10 cellular contexts compared by ENCODE assay signal in genomic region chr12:128989287-128989686, GRCh38.
"Had no signal": no experiment of that assay in that cellular context is flagged by ENCODE, and none has a peak within 500 bp of the region (broad histone marks: within the 10 kb centered on the region; RNA-seq: fewer than 3 reads in every experiment).

No MANE protein-coding gene starts in this region.

- H3K27ac ChIP-seq: GM23248 had no signal

- ATAC-seq: GM23338, HCT116 had no signal

- H3K4me1 ChIP-seq: HAP-1 had no signal

- H3K36me3 ChIP-seq: HAP-1 had no signal

- H3K4me3 ChIP-seq: GM23248, GM23338, HAP-1 had no signal

- H3K4me2 ChIP-seq: GM23338 had no signal

- H3K4me1 Mint-ChIP-seq: GM23338 had no signal

- DNase-seq: GM23248, GOT3, H7, H9, HCEC 1CT, HFFc6 had no signal

- H2AFZ ChIP-seq: GM23248, GM23338 had no signal

- H3K9ac ChIP-seq: GM23248 had no signal

- H3K27ac Mint-ChIP-seq: GM23338, H9, HFFc6 had no signal

- FAIRE-seq: H54 had no signal

- H3K4me3 Mint-ChIP-seq: GM23338, H9, HFFc6 had no signal

- H3K9me3 ChIP-seq: HAP-1 had no signal
